In the genomic region with DNA sequence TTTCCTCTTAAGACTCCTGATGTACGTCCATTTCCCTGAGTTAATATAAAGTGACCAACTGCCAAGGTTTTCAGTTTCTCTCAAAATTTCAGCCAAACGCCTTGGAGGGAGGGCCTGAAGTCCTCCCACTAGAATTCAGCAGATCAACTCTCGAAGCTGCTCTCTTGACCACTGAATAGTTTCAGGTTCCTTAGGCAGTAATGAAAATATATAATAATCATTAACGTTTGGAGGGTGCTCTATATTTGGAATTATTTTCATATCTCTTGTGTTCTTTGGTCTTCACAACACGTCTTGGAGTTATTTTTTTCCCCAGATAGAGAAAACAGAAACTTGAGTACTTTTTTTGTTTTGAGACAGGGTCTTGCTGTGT, we compare ENCODE assay signal across 20 cellular contexts.
DNase-seq lines count a peak whose midpoint lies in the region; ATAC-seq and TF ChIP-seq lines count a peak whose summit lies in the region.
"Had no signal": no experiment of that assay in that cellular context is flagged by ENCODE, and none has a peak within 500 bp of the region (broad histone marks: within the 10 kb centered on the region; RNA-seq: fewer than 3 reads in every experiment).

No MANE protein-coding gene starts in this region.

- H3K4me1 Mint-ChIP-seq in activated CD4-positive, alpha-beta T cell treated with anti-CD3 and anti-CD28 coated beads for 36 hours: peaks cover 8% of the 10 kb centered on the region

- CTCF ChIA-PET in activated CD4-positive, alpha-beta T cell treated with anti-CD3 and anti-CD28 coated beads for 36 hours (lab: Charles Lee): interaction anchor here (0.5 to 2.5 kb wide), 3 partner anchors 9 to 187 kb away, joined by 3 to 8 read pairs (median 8); no protein-coding TSS in a partner anchor

- peak overlapping the region in 4 of 59 donors; percentile 5 to 50 (median 14) for H3K27ac ChIP-seq in dorsolateral prefrontal cortex
- H3K27ac ChIP-seq: C4-2B, cardiac muscle cell had no signal

- no peaks in the 10 kb centered on the region for H3K27me3 ChIP-seq in dorsolateral prefrontal cortex
- H3K27me3 ChIP-seq: cardiac muscle cell had no signal

- H3K4me3 ChIP-seq in dorsolateral prefrontal cortex: no peak overlapping the region
- H3K4me3 ChIP-seq: cardiac muscle cell had no signal

- H3K27me3 Mint-ChIP-seq in activated CD4-positive, alpha-beta T cell treated with anti-CD3 and anti-CD28 coated beads for 36 hours: peaks cover 4% of the 10 kb centered on the region

- no peak overlapping the region for H3K27ac Mint-ChIP-seq in activated CD4-positive, alpha-beta T cell treated with anti-CD3 and anti-CD28 coated beads for 36 hours
- H3K27ac Mint-ChIP-seq: activated naive CD8-positive, alpha-beta T cell treated with anti-CD3 and anti-CD28 coated beads, Interleukin-2, amount 50 U/mL, for 24 hours; activated T-helper 1 cell treated with anti-CD3 and anti-CD28 coated beads, Interleukin-12 subunit alpha, Interleukin-12 subunit beta, Interleukin-2, Interleukin-4 antibody, amounts not matched to agents 30 ng/mL and 10 ng/mL and 1 ng/mL, durations not matched to agents 14 hours and 24 hours and 36 hours; stimulated activated naive CD8-positive, alpha-beta T cell treated with anti-CD3 and anti-CD28 coated beads, Interleukin-15, amount 100 ng/mL, for 72 hours; WTC11 had no signal

- no peak for DNase-seq in activated CD4-positive, alpha-beta T cell treated with anti-CD3 and anti-CD28 coated beads for 36 hours
- DNase-seq in H4 (ENCODE audit: low spot score) (no peak), dorsolateral prefrontal cortex (no peak), COR-L47 (lab: John Stamatoyannopoulos, UW) (no peak)
- DNase-seq: activated naive CD8-positive, alpha-beta T cell treated with anti-CD3 and anti-CD28 coated beads, Interleukin-2, amount 50 U/mL, for 24 hours; DMS79; NCI-H1694 treated with DMSO at 0.1 percent for 48 hours; NCI-H345; right cardiac atrium; Right ventricle myocardium superior; stimulated activated naive CD8-positive, alpha-beta T cell treated with anti-CD3 and anti-CD28 coated beads, Interleukin-15, amount 100 ng/mL, for 72 hours; T-helper 1 cell had no signal

- ATAC-seq in GM18858 (IDR thresholded peaks at IDR 0.05; ENCODE audit: unreplicated experiment) (peak; percentile 42), GM19468 (IDR thresholded peaks at IDR 0.05; ENCODE audit: extremely low read depth, unreplicated experiment) (peak; percentile 45), HG02970 (IDR thresholded peaks at IDR 0.05; ENCODE audit: low FRiP score, unreplicated experiment) (peak; percentile 80), HG03565 (IDR thresholded peaks at IDR 0.05; ENCODE audit: unreplicated experiment) (peak; percentile 63)
- ATAC-seq in activated CD4-positive, alpha-beta T cell treated with anti-CD3 and anti-CD28 coated beads for 36 hours: no peak
- ATAC-seq: activated naive CD8-positive, alpha-beta T cell treated with anti-CD3 and anti-CD28 coated beads, Interleukin-2, amount 50 U/mL, for 24 hours; right cardiac atrium; stimulated activated naive CD8-positive, alpha-beta T cell treated with anti-CD3 and anti-CD28 coated beads, Interleukin-15, amount 100 ng/mL, for 72 hours had no signal

- H3K4me3 Mint-ChIP-seq in activated CD4-positive, alpha-beta T cell treated with anti-CD3 and anti-CD28 coated beads for 36 hours: no peak overlapping the region
- H3K4me3 Mint-ChIP-seq: activated naive CD8-positive, alpha-beta T cell treated with anti-CD3 and anti-CD28 coated beads, Interleukin-2, amount 50 U/mL, for 24 hours; activated T-helper 1 cell treated with anti-CD3 and anti-CD28 coated beads, Interleukin-12 subunit alpha, Interleukin-12 subunit beta, Interleukin-2, Interleukin-4 antibody, amounts not matched to agents 30 ng/mL and 10 ng/mL and 1 ng/mL, durations not matched to agents 14 hours and 24 hours and 36 hours; stimulated activated naive CD8-positive, alpha-beta T cell treated with anti-CD3 and anti-CD28 coated beads, Interleukin-15, amount 100 ng/mL, for 72 hours; WTC11 had no signal

- intact Hi-C loops in activated CD4-positive, alpha-beta T cell treated with anti-CD3 and anti-CD28 coated beads for 36 hours (cut with DNase I, micrococcal nuclease): no loop called here
- intact Hi-C loops in dorsolateral prefrontal cortex (cut with DNase I): no loop called here

- POLR2A ChIA-PET in activated CD4-positive, alpha-beta T cell treated with anti-CD3 and anti-CD28 coated beads for 36 hours (lab: Charles Lee): no interaction called here

- peaks cover 7% of the 10 kb centered on the region for H3K9me3 Mint-ChIP-seq in activated CD4-positive, alpha-beta T cell treated with anti-CD3 and anti-CD28 coated beads for 36 hours (ENCODE audit: low read depth)

- H3K36me3 Mint-ChIP-seq in activated CD4-positive, alpha-beta T cell treated with anti-CD3 and anti-CD28 coated beads for 36 hours (ENCODE audit: low read depth): peaks cover 8% of the 10 kb centered on the region
- H3K36me3 Mint-ChIP-seq: WTC11 had no signal

- no peak for TF ChIP-seq CTCF in dorsolateral prefrontal cortex (IDR thresholded peaks at IDR 0.05 in 54 of 56, conservative IDR thresholded peaks at IDR 0.05 in 2 of 56; ENCODE audit: low read depth in 1 of 56, partially characterized antibody in 56 of 56)
